Comparison of ENCODE assay signal across 16 cellular contexts in genomic region chr2:66573412-66573811, GRCh38.
A peak's percentile ranks its signal among the peaks of the same experiment; 100 is the strongest.
DNase-seq lines count a peak whose midpoint lies in the region; ATAC-seq, FAIRE-seq and TF ChIP-seq lines count a peak whose summit lies in the region.
"Had no signal": no experiment of that assay in that cellular context is flagged by ENCODE, and none has a peak within 500 bp of the region (broad histone marks: within the 10 kb centered on the region; RNA-seq: fewer than 3 reads in every experiment).

No MANE protein-coding gene starts in this region.

- H3K9me3 ChIP-seq in Karpas-422 (ENCODE audit: low read length) (no peaks in the 10 kb centered on the region), left lung (no peaks in the 10 kb centered on the region), transverse colon (no peaks in the 10 kb centered on the region)

- no peaks in the 10 kb centered on the region for H3K79me2 ChIP-seq in Karpas-422 (ENCODE audit: low read length)
- H3K79me2 ChIP-seq: parathyroid adenoma had no signal

- in situ Hi-C loops in transverse colon (cut with MboI; ENCODE audit: low pct_ligation_motif_present in 1 of 4, low pct_unique_long_range_greater_than_20kb in 1 of 4, low sequenced_read_pairs in 3 of 4) = no loop called here

- no peak overlapping the region for H3K4me3 ChIP-seq in Karpas-422 (ENCODE audit: low read length)
- H3K4me3 ChIP-seq in left lung = no peak overlapping the region
- H3K4me3 ChIP-seq in transverse colon = no peak overlapping the region
- H3K4me3 ChIP-seq: GM23248 had no signal

- peaks cover 72% of the 10 kb centered on the region for H3K4me1 ChIP-seq in Karpas-422 (ENCODE audit: low read length)
- peaks cover 15 to 35% of the 10 kb centered on the region in 2 donors for H3K4me1 ChIP-seq in left lung
- peaks cover 0 to 46% (median 12%) of the 10 kb centered on the region in 4 donors for H3K4me1 ChIP-seq in transverse colon
- H3K4me1 ChIP-seq: parathyroid adenoma had no signal

- H3K36me3 Mint-ChIP-seq in WTC11 = no peaks in the 10 kb centered on the region
- H3K36me3 Mint-ChIP-seq: stimulated activated naive B cell treated with anti-CD40 and anti-IgM and Interleukin-4, amounts not matched to agents 10 μg/mL and 1 μg/mL and 100 μg/mL, for 72 hours had no signal

- no peak for TF ChIP-seq POLR2A in transverse colon (IDR thresholded peaks at IDR 0.05)

- intact Hi-C loops in left lung (cut with DNase I) = loop anchor here in 1 of 2 donors (10.0 kb wide), 1 partner anchor 139 kb away; the partner anchor contains the start of gene MEIS1
- intact Hi-C loops in transverse colon (cut with DNase I; ENCODE audit: low total_unique reads) = loop anchor here (10.0 kb wide), 2 partner anchors 641 to 1271 kb away; no protein-coding TSS in a partner anchor

- 0 out of 2 replicates have a peak overlapping the region, but pooled peaks have one; percentile 2 for H3K9ac ChIP-seq in Karpas-422 (ENCODE audit: low read length)
- H3K9ac ChIP-seq: GM23248, parathyroid adenoma had no signal

- no peaks in the 10 kb centered on the region for H3K9me2 ChIP-seq in Karpas-422 (replicated peaks; ENCODE audit: insufficient read depth, low read length)

- no peak overlapping the region for H3K27ac Mint-ChIP-seq in WTC11
- H3K27ac Mint-ChIP-seq: activated CD8-positive, alpha-beta T cell treated with anti-CD3 and anti-CD28 coated beads for 36 hours; activated naive CD4-positive, alpha-beta T cell treated with anti-CD3 and anti-CD28 coated beads, Interleukin-2, amount 50 U/mL, for 72 hours; stimulated activated naive B cell treated with anti-CD40 and anti-IgM and Interleukin-4, amounts not matched to agents 10 μg/mL and 1 μg/mL and 100 μg/mL, for 72 hours had no signal

- DNase-seq in Karpas-422 = peak; percentile 54
- peak; percentile 35 for DNase-seq in WTC11 (ENCODE audit: low spot score)
- DNase-seq in left lung = no peak
- DNase-seq in transverse colon = no peak
- DNase-seq in CD1c-positive myeloid dendritic cell (ENCODE audit: extremely low spot score) = no peak
- DNase-seq in D721Med (ENCODE audit: insufficient read length, low spot score) = no peak
- DNase-seq: activated CD8-positive, alpha-beta T cell treated with anti-CD3 and anti-CD28 coated beads for 36 hours; GM23248; left cardiac atrium; NCI-H1436; stimulated activated naive B cell treated with anti-CD40 and anti-IgM and Interleukin-4, amounts not matched to agents 10 μg/mL and 1 μg/mL and 100 μg/mL, for 72 hours; T-helper 1 cell had no signal

- H3K4me2 ChIP-seq in Karpas-422 (ENCODE audit: low read depth, low read length, poor library complexity, severe bottlenecking) = peak overlapping the region; percentile 81

- WGBS in transverse colon (ENCODE audit: low coverage in 1 of 2), 2 donors = 30 to 42% methylated on average over 6 to 7 of the region's 7 CpGs

- H2AFZ ChIP-seq in Karpas-422 (ENCODE audit: low read length) = peak overlapping the region; percentile 69
- H2AFZ ChIP-seq: GM23248, parathyroid adenoma had no signal

- ATAC-seq in WTC11 (peak; percentile 33), left lung (no peak), GM19324 (IDR thresholded peaks at IDR 0.05; ENCODE audit: low FRiP score, unreplicated experiment) (no peak)
- ATAC-seq: activated CD8-positive, alpha-beta T cell treated with anti-CD3 and anti-CD28 coated beads for 36 hours; activated naive CD4-positive, alpha-beta T cell treated with anti-CD3 and anti-CD28 coated beads, Interleukin-2, amount 50 U/mL, for 72 hours; left cardiac atrium; stimulated activated naive B cell treated with anti-CD40 and anti-IgM and Interleukin-4, amounts not matched to agents 10 μg/mL and 1 μg/mL and 100 μg/mL, for 72 hours had no signal

- peaks cover 17% of the 10 kb centered on the region for H3K27me3 Mint-ChIP-seq in WTC11 (ENCODE audit: low read depth)

- POLR2A ChIA-PET in WTC11 (lab: Charles Lee) = no interaction called here

- TF ChIP-seq EP300 in transverse colon (IDR thresholded peaks at IDR 0.05; ENCODE audit: low read depth) = no peak

- H3K36me3 ChIP-seq in Karpas-422 (ENCODE audit: insufficient read depth, low read length) = no peaks in the 10 kb centered on the region
- no peaks in the 10 kb centered on the region for H3K36me3 ChIP-seq in left lung
- H3K36me3 ChIP-seq in transverse colon = no peaks in the 10 kb centered on the region

- H3K4me3 Mint-ChIP-seq in WTC11 = peak overlapping the region; percentile 49
- H3K4me3 Mint-ChIP-seq: activated CD8-positive, alpha-beta T cell treated with anti-CD3 and anti-CD28 coated beads for 36 hours; stimulated activated naive B cell treated with anti-CD40 and anti-IgM and Interleukin-4, amounts not matched to agents 10 μg/mL and 1 μg/mL and 100 μg/mL, for 72 hours had no signal

- TF ChIP-seq CTCF in WTC11 (IDR thresholded peaks at IDR 0.05) (no peak), left lung (IDR thresholded peaks at IDR 0.05) (no peak), transverse colon (IDR thresholded peaks at IDR 0.05) (no peak), D721Med (IDR thresholded peaks at IDR 0.05; ENCODE audit: insufficient read depth, missing control alignments) (no peak)

- H3K27ac ChIP-seq in Karpas-422 (ENCODE audit: low read length) (peak overlapping the region; percentile 97), left lung (peak overlapping the region; percentile 34 to 95), transverse colon (peak overlapping the region; percentile 79 to 96 (median 90))
- H3K27ac ChIP-seq: GM23248, parathyroid adenoma had no signal

- H3K4me1 Mint-ChIP-seq in WTC11 = peaks cover 38% of the 10 kb centered on the region

- CTCF ChIA-PET in WTC11 (lab: Charles Lee) = interaction anchor here (3.9 to 7.1 kb wide), 3 partner anchors 128 to 144 kb away, joined by 23 to 81 read pairs (median 31); partner anchors contain the start of gene MEIS1

- H4K20me1 ChIP-seq in Karpas-422 (ENCODE audit: insufficient read depth, low read depth, low read length) = no peaks in the 10 kb centered on the region

- H3K9me3 Mint-ChIP-seq in WTC11 = no peaks in the 10 kb centered on the region
- H3K9me3 Mint-ChIP-seq: activated CD8-positive, alpha-beta T cell treated with anti-CD3 and anti-CD28 coated beads for 36 hours; activated naive CD4-positive, alpha-beta T cell treated with anti-CD3 and anti-CD28 coated beads, Interleukin-2, amount 50 U/mL, for 72 hours; stimulated activated naive B cell treated with anti-CD40 and anti-IgM and Interleukin-4, amounts not matched to agents 10 μg/mL and 1 μg/mL and 100 μg/mL, for 72 hours had no signal

- no peaks in the 10 kb centered on the region for H3K27me3 ChIP-seq in Karpas-422 (ENCODE audit: low read length)
- H3K27me3 ChIP-seq in left lung = peaks cover 35 to 66% of the 10 kb centered on the region in 2 donors
- H3K27me3 ChIP-seq in transverse colon = peaks cover 58% of the 10 kb centered on the region

- FAIRE-seq in D721Med (lab: Jason Lieb, UNC) = no peak
- FAIRE-seq: HTR-8/SVneo had no signal

TF ChIP-seq in WTC11, 78 proteins besides CTCF, POLR2A, EP300 and RAD21:
- TF ChIP-seq, protein P1, sequence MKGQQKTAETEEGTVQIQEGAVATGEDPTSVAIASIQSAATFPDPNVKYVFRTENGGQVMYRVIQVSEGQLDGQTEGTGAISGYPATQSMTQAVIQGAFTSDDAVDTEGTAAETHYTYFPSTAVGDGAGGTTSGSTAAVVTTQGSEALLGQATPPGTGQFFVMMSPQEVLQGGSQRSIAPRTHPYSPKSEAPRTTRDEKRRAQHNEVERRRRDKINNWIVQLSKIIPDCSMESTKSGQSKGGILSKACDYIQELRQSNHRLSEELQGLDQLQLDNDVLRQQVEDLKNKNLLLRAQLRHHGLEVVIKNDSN (CRISPR knock-in tag; IDR thresholded peaks at IDR 0.05) = no peak
- peak; percentile 55; the same call in 1 of the 2 replicates for TF ChIP-seq MAX (CRISPR knock-in tag; IDR thresholded peaks at IDR 0.05)

Comparison
In these comparisons a context has a peak if more than half of its experiments do, and no peak if none do; other contexts are left out.
1. DNase-seq: peak in Karpas-422 (single experiment) and WTC11 (single experiment); none in left lung (0 of 2), transverse colon (single experiment), CD1c-positive myeloid dendritic cell (single experiment) and D721Med (single experiment).
2. Peak in every context shown above with its lines, with median percentiles within 50 percentile points of each other: H3K27ac ChIP-seq.